In genomic region chr15:66023322-66023972, GRCh38 we compare ENCODE assay signal across 15 cellular contexts.
DNase-seq lines count a peak whose midpoint lies in the region; ATAC-seq and TF ChIP-seq lines count a peak whose summit lies in the region.
"Had no signal": no experiment of that assay in that cellular context is flagged by ENCODE, and none has a peak within 500 bp of the region (broad histone marks: within the 10 kb centered on the region; RNA-seq: fewer than 3 reads in every experiment).

No MANE protein-coding gene starts in this region.

- H3K36me3 Mint-ChIP-seq in T-helper 2 cell treated with Interferon-gamma antibody and Interleukin-4, amounts not matched to agents 5 μg/mL and 100 μg/mL, for 36 hours (ENCODE audit: low read depth), result no peaks in the 10 kb centered on the region
- H3K36me3 Mint-ChIP-seq in CD4-positive, alpha-beta T cell (ENCODE audit: low read depth), result no peaks in the 10 kb centered on the region
- H3K36me3 Mint-ChIP-seq: stimulated activated naive B cell treated with anti-CD40 and anti-IgM and Interleukin-4, amounts not matched to agents 10 μg/mL and 1 μg/mL and 100 μg/mL, for 72 hours had no signal

- H3K4me1 ChIP-seq in HUES48 (ENCODE audit: control insufficient read depth, insufficient read depth, low read length), result peaks cover 42% of the 10 kb centered on the region
- no peaks in the 10 kb centered on the region for H3K4me1 ChIP-seq in effector memory CD4-positive, alpha-beta T cell (ENCODE audit: control insufficient read depth, insufficient read depth, low read length, poor library complexity, severe bottlenecking)
- H3K4me1 ChIP-seq in mucosa of descending colon (ENCODE audit: low read depth), result no peaks in the 10 kb centered on the region
- H3K4me1 ChIP-seq: breast epithelium had no signal

- intact Hi-C loops in CD4-positive, alpha-beta T cell (cut with DNase I, micrococcal nuclease), result no loop called here
- intact Hi-C loops in mucosa of descending colon (cut with DNase I, micrococcal nuclease), result no loop called here

- H3K9me3 Mint-ChIP-seq in T-helper 2 cell treated with Interferon-gamma antibody and Interleukin-4, amounts not matched to agents 5 μg/mL and 100 μg/mL, for 36 hours, result no peaks in the 10 kb centered on the region
- no peaks in the 10 kb centered on the region for H3K9me3 Mint-ChIP-seq in CD4-positive, alpha-beta T cell
- H3K9me3 Mint-ChIP-seq: stimulated activated naive B cell treated with anti-CD40 and anti-IgM and Interleukin-4, amounts not matched to agents 10 μg/mL and 1 μg/mL and 100 μg/mL, for 72 hours had no signal

- CTCF ChIA-PET in CD4-positive, alpha-beta T cell (lab: Charles Lee), result no interaction called here

- no peaks in the 10 kb centered on the region for H3K4me1 Mint-ChIP-seq in T-helper 2 cell treated with Interferon-gamma antibody and Interleukin-4, amounts not matched to agents 5 μg/mL and 100 μg/mL, for 36 hours (ENCODE audit: low read depth)
- no peaks in the 10 kb centered on the region for H3K4me1 Mint-ChIP-seq in CD4-positive, alpha-beta T cell (ENCODE audit: low read depth)

- H3K27ac Mint-ChIP-seq in T-helper 2 cell treated with Interferon-gamma antibody and Interleukin-4, amounts not matched to agents 5 μg/mL and 100 μg/mL, for 36 hours, result no peak overlapping the region
- H3K27ac Mint-ChIP-seq in CD4-positive, alpha-beta T cell, result no peak overlapping the region
- H3K27ac Mint-ChIP-seq: stimulated activated naive B cell treated with anti-CD40 and anti-IgM and Interleukin-4, amounts not matched to agents 10 μg/mL and 1 μg/mL and 100 μg/mL, for 72 hours had no signal

- peak overlapping the region; percentile 36 for H3K27ac ChIP-seq in HUES48 (ENCODE audit: low read depth, low read length)
- no peak overlapping the region for H3K27ac ChIP-seq in caudate nucleus (ENCODE audit: low read depth, low read length)
- no peak overlapping the region for H3K27ac ChIP-seq in effector memory CD4-positive, alpha-beta T cell (ENCODE audit: insufficient read depth, low read length, poor library complexity, severe bottlenecking)
- H3K27ac ChIP-seq in CD4-positive, alpha-beta T cell (ENCODE audit: low read depth, low read length), result no peak overlapping the region
- H3K27ac ChIP-seq: breast epithelium, neutrophil, skin epidermis had no signal

- no peak overlapping the region for H3K9ac ChIP-seq in HUES48 (ENCODE audit: low read depth, low read length)

- peaks cover 3% of the 10 kb centered on the region for H3K27me3 Mint-ChIP-seq in T-helper 2 cell treated with Interferon-gamma antibody and Interleukin-4, amounts not matched to agents 5 μg/mL and 100 μg/mL, for 36 hours (ENCODE audit: low read depth)
- peaks cover 23% of the 10 kb centered on the region for H3K27me3 Mint-ChIP-seq in CD4-positive, alpha-beta T cell

- H3K4me3 Mint-ChIP-seq in T-helper 2 cell treated with Interferon-gamma antibody and Interleukin-4, amounts not matched to agents 5 μg/mL and 100 μg/mL, for 36 hours, result no peak overlapping the region
- H3K4me3 Mint-ChIP-seq in CD4-positive, alpha-beta T cell, result no peak overlapping the region
- H3K4me3 Mint-ChIP-seq: stimulated activated naive B cell treated with anti-CD40 and anti-IgM and Interleukin-4, amounts not matched to agents 10 μg/mL and 1 μg/mL and 100 μg/mL, for 72 hours had no signal

- POLR2A ChIA-PET in CD4-positive, alpha-beta T cell (lab: Charles Lee), result no interaction called here

- TF ChIP-seq CTCF in CD4-positive, alpha-beta T cell (IDR thresholded peaks at IDR 0.05), result no peak
- no peak for TF ChIP-seq CTCF in mucosa of descending colon (IDR thresholded peaks at IDR 0.05)

- H3K27me3 ChIP-seq in HUES48 (ENCODE audit: control insufficient read depth, insufficient read depth, low read length), result 0 out of 2 replicates have a peak, but pooled peaks cover 3% of the 10 kb centered on the region
- peaks cover 5% of the 10 kb centered on the region for H3K27me3 ChIP-seq in effector memory CD4-positive, alpha-beta T cell (replicated peaks; ENCODE audit: control insufficient read depth, insufficient read depth, low read length, poor library complexity, severe bottlenecking)
- peaks cover 7% of the 10 kb centered on the region for H3K27me3 ChIP-seq in CD4-positive, alpha-beta T cell (ENCODE audit: control insufficient read depth, insufficient read depth, low read length)
- H3K27me3 ChIP-seq: breast epithelium had no signal

- H3K9me3 ChIP-seq in HUES48 (ENCODE audit: control insufficient read depth, insufficient read depth, low read length), result no peaks in the 10 kb centered on the region
- no peaks in the 10 kb centered on the region for H3K9me3 ChIP-seq in effector memory CD4-positive, alpha-beta T cell (ENCODE audit: control insufficient read depth, low read length)
- no peaks in the 10 kb centered on the region for H3K9me3 ChIP-seq in CD4-positive, alpha-beta T cell (ENCODE audit: control insufficient read depth, low read length)
- no peaks in the 10 kb centered on the region for H3K9me3 ChIP-seq in mucosa of descending colon
- H3K9me3 ChIP-seq: breast epithelium, neutrophil had no signal

- H3K4me3 ChIP-seq in HUES48 (ENCODE audit: low read depth, low read length) (no peak overlapping the region), mucosa of descending colon (no peak overlapping the region)
- no peak overlapping the region for H3K4me3 ChIP-seq in effector memory CD4-positive, alpha-beta T cell (ENCODE audit: insufficient read depth, low read depth, low read length, poor library complexity, severe bottlenecking)
- H3K4me3 ChIP-seq: breast epithelium, skin epidermis had no signal

- peak; percentile 78 for DNase-seq in NCI-H524 treated with DMSO at 0.1 percent for 48 hours (lab: John Stamatoyannopoulos, UW)
- DNase-seq in caudate nucleus (lab: John Stamatoyannopoulos, UW), result peak in 52 of 61 donors; percentile 4 to 78 (median 43)
- peak in 52 of 56 donors; percentile 6 to 81 (median 50) for DNase-seq in nucleus accumbens (lab: John Stamatoyannopoulos, UW)
- DNase-seq in effector memory CD4-positive, alpha-beta T cell, result no peak
- DNase-seq in T-helper 2 cell treated with Interferon-gamma antibody and Interleukin-4, amounts not matched to agents 5 μg/mL and 100 μg/mL, for 36 hours (ENCODE audit: low spot score), result no peak
- DNase-seq in CD4-positive, alpha-beta T cell, result no peak
- DNase-seq in mucosa of descending colon, result no peak
- DNase-seq: activated gamma-delta T cell; foreskin fibroblast; PC-3; stimulated activated naive B cell treated with anti-CD40 and anti-IgM and Interleukin-4, amounts not matched to agents 10 μg/mL and 1 μg/mL and 100 μg/mL, for 72 hours had no signal

- H3K36me3 ChIP-seq in HUES48 (ENCODE audit: control insufficient read depth, insufficient read depth, low read length) (no peaks in the 10 kb centered on the region), mucosa of descending colon (ENCODE audit: low read depth) (no peaks in the 10 kb centered on the region)
- no peaks in the 10 kb centered on the region for H3K36me3 ChIP-seq in effector memory CD4-positive, alpha-beta T cell (ENCODE audit: control insufficient read depth, insufficient read depth, low read length)
- H3K36me3 ChIP-seq: breast epithelium, neutrophil had no signal

- ATAC-seq in CD4-positive, alpha-beta T cell (ENCODE audit: poor library complexity), result no peak
- no peak for ATAC-seq in mucosa of descending colon
- ATAC-seq: PC-3; stimulated activated naive B cell treated with anti-CD40 and anti-IgM and Interleukin-4, amounts not matched to agents 10 μg/mL and 1 μg/mL and 100 μg/mL, for 72 hours had no signal

Comparison
In these comparisons a context has a peak if more than half of its experiments do, and no peak if none do; other contexts are left out.
1. DNase-seq: peak in NCI-H524 treated with DMSO at 0.1 percent for 48 hours (single experiment), caudate nucleus (52 of 61) and nucleus accumbens (52 of 56); none in effector memory CD4-positive, alpha-beta T cell (0 of 3), T-helper 2 cell treated with Interferon-gamma antibody and Interleukin-4, amounts not matched to agents 5 μg/mL and 100 μg/mL, for 36 hours (single experiment), CD4-positive, alpha-beta T cell (0 of 10) and mucosa of descending colon (0 of 3).